20 cellular contexts compared by ENCODE assay signal in the genomic region with DNA sequence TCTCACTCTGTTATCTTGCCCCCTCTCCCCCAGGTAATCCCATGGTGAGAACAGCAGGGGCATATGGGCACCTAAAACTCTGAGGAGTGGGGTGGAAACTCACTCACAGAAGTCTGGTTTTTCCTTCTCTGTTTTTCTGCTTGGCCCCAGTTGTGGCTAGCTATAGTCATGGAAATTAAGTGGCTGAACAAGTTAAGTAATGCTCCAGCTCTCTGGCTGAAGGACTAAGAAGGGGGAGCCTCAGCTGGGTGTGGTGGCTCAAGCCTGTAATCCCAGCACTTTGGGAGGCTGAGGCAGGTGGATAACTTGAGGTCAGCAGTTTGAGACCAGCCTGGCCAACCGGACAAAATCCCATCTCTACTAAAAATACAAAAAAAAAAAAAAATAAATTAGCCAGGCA.
DNase-seq lines count a peak whose midpoint lies in the region; ATAC-seq, FAIRE-seq and TF ChIP-seq lines count a peak whose summit lies in the region.
"Had no signal": no experiment of that assay in that cellular context is flagged by ENCODE, and none has a peak within 500 bp of the region (broad histone marks: within the 10 kb centered on the region; RNA-seq: fewer than 3 reads in every experiment).

No MANE protein-coding gene starts in this region.

- no peak for TF ChIP-seq POLR2A in H1 (IDR thresholded peaks at IDR 0.05; ENCODE audit: control extremely low read depth in 1 of 2, low read depth in 2 of 2, low read length in 2 of 2)

- H2AFZ ChIP-seq in H1 (ENCODE audit: low read length): no peak overlapping the region

- H3K27ac ChIP-seq in HUES48 (ENCODE audit: low read depth, low read length) (peak overlapping the region; percentile 71), H1 (ENCODE audit: low read depth, low read length) (no peak overlapping the region), left lung (no peak overlapping the region)
- H3K27ac ChIP-seq: 22Rv1, C4-2B, KMS-11, SJCRH30 had no signal

- CTCF ChIA-PET in H1 (lab: Charles Lee; ENCODE audit: partially characterized antibody): interaction anchor here (0.9 kb wide), 2 partner anchors 74 to 155 kb away, joined by 3 to 4 read pairs; no protein-coding TSS in a partner anchor

- POLR2A ChIA-PET in H1 (lab: Charles Lee; ENCODE audit: partially characterized antibody): no interaction called here

- ATAC-seq in left lung: peak; percentile 75
- no peak for ATAC-seq in GM21381 (IDR thresholded peaks at IDR 0.05; ENCODE audit: unreplicated experiment)
- no peak for ATAC-seq in HG02588 (IDR thresholded peaks at IDR 0.05; ENCODE audit: unreplicated experiment)

- H3K27me3 Mint-ChIP-seq in activated CD4-positive, alpha-beta T cell treated with anti-CD3 and anti-CD28 coated beads, Interleukin-2, amount 10 ng/mL, durations not matched to agents 24 days and 14 days: peaks cover 30% of the 10 kb centered on the region

- no peaks in the 10 kb centered on the region; the same call in 1 of the 2 replicates for H3K79me1 ChIP-seq in H1 (ENCODE audit: low read depth, low read length)

- H2BK20ac ChIP-seq in H1 (ENCODE audit: low read length): no peak overlapping the region

- TF ChIP-seq CTCF in H1 (IDR thresholded peaks at IDR 0.05; ENCODE audit: control extremely low read depth in 1 of 3, insufficient read depth in 1 of 3, low read depth in 1 of 3, low read length in 3 of 3): no peak
- TF ChIP-seq CTCF in left lung (IDR thresholded peaks at IDR 0.05): no peak

- no peak overlapping the region for H2BK12ac ChIP-seq in H1 (ENCODE audit: low read depth, low read length)

- no peaks in the 10 kb centered on the region for H3K9me3 ChIP-seq in HUES48 (ENCODE audit: control insufficient read depth, insufficient read depth, low read length)
- H3K9me3 ChIP-seq in H1 (ENCODE audit: insufficient read depth in 2 of 2, low read depth in 1 of 2, low read length in 1 of 2): no peaks in the 10 kb centered on the region
- no peaks in the 10 kb centered on the region for H3K9me3 ChIP-seq in left lung
- H3K9me3 ChIP-seq: SJCRH30 had no signal

- H4K20me1 ChIP-seq in H1 (replicated peaks in 1 of 2; ENCODE audit: control insufficient read depth in 1 of 2, insufficient read depth in 2 of 2, low read length in 2 of 2): no peaks in the 10 kb centered on the region

- no peaks in the 10 kb centered on the region for H3K36me3 ChIP-seq in HUES48 (ENCODE audit: control insufficient read depth, insufficient read depth, low read length)
- no peaks in the 10 kb centered on the region for H3K36me3 ChIP-seq in H1 (ENCODE audit: control insufficient read depth in 2 of 4, insufficient read depth in 4 of 4, low read length in 3 of 4)
- no peaks in the 10 kb centered on the region for H3K36me3 ChIP-seq in left lung
- H3K36me3 ChIP-seq: SJCRH30 had no signal

- H3K27ac Mint-ChIP-seq in activated CD4-positive, alpha-beta T cell treated with anti-CD3 and anti-CD28 coated beads, Interleukin-2, amount 10 ng/mL, durations not matched to agents 24 days and 14 days: no peak overlapping the region

- H3K56ac ChIP-seq in H1 (replicated peaks; ENCODE audit: insufficient read length, low read depth, low read length): no peak overlapping the region

- H3K4me1 Mint-ChIP-seq in activated CD4-positive, alpha-beta T cell treated with anti-CD3 and anti-CD28 coated beads, Interleukin-2, amount 10 ng/mL, durations not matched to agents 24 days and 14 days: no peaks in the 10 kb centered on the region

- DNase-seq in activated CD4-positive, alpha-beta T cell treated with anti-CD3 and anti-CD28 coated beads, Interleukin-2, amount 10 ng/mL, durations not matched to agents 24 days and 14 days: peak; percentile 34
- DNase-seq in activated CD4-positive, alpha-beta T cell treated with anti-CD3 and anti-CD28 coated beads for 1 hour: no peak
- no peak for DNase-seq in H1 (ENCODE audit: low read depth in 1 of 2, low spot score in 2 of 2)
- DNase-seq in left lung: no peak
- DNase-seq in T-helper 1 cell: no peak
- DNase-seq: AML-193, H7, NCI-H1436, NCI-H1930, NCI-H226, NCI-H524, NCI-H82, RPMI8226, SJCRH30 had no signal

- no peak overlapping the region for H3K4ac ChIP-seq in H1 (replicated peaks; ENCODE audit: insufficient read length, low read depth, low read length)

- H3K4me2 ChIP-seq in H1 (ENCODE audit: insufficient read depth in 1 of 2, low read depth in 2 of 2, low read length in 2 of 2): peak overlapping the region; percentile 16 to 59; a peak in 3 of 4 replicates
- H3K4me2 ChIP-seq: KMS-11 had no signal

- no peak overlapping the region for H2AK5ac ChIP-seq in H1 (ENCODE audit: low read depth, low read length)

- no peak for TF ChIP-seq EP300 in H1 (IDR thresholded peaks at IDR 0.05; ENCODE audit: borderline replicate concordance in 1 of 2, low read depth in 2 of 2, low read length in 2 of 2)

- H3K14ac ChIP-seq in H1 (ENCODE audit: insufficient read length): no peak overlapping the region

- H3K4me1 ChIP-seq in HUES48 (ENCODE audit: control insufficient read depth, insufficient read depth, low read length) (peaks cover 26% of the 10 kb centered on the region), H1 (replicated peaks in 1 of 4; ENCODE audit: control insufficient read depth in 3 of 4, insufficient read depth in 4 of 4, low read length in 3 of 4) (peaks cover 4 to 16% (median 10%) of the 10 kb centered on the region in 4 experiments; a peak in 6 of 7 replicates), left lung (no peaks in the 10 kb centered on the region)
- H3K4me1 ChIP-seq: SJCRH30 had no signal

- peak overlapping the region; percentile 10 for H4K5ac ChIP-seq in H1 (ENCODE audit: insufficient read length, low read depth, low read length)

- H2BK15ac ChIP-seq in H1 (ENCODE audit: low read length): no peak overlapping the region

- H3K9me3 Mint-ChIP-seq in activated CD4-positive, alpha-beta T cell treated with anti-CD3 and anti-CD28 coated beads, Interleukin-2, amount 10 ng/mL, durations not matched to agents 24 days and 14 days: no peaks in the 10 kb centered on the region

- no peaks in the 10 kb centered on the region for H3K79me2 ChIP-seq in H1 (ENCODE audit: control insufficient read depth in 1 of 2, insufficient read depth in 2 of 2, low read length in 2 of 2)

- no peak overlapping the region for H3K4me3 Mint-ChIP-seq in activated CD4-positive, alpha-beta T cell treated with anti-CD3 and anti-CD28 coated beads, Interleukin-2, amount 10 ng/mL, durations not matched to agents 24 days and 14 days

- intact Hi-C loops in activated CD4-positive, alpha-beta T cell treated with anti-CD3 and anti-CD28 coated beads, Interleukin-2, amount 10 ng/mL, durations not matched to agents 24 days and 14 days (cut with micrococcal nuclease): no loop called here
- intact Hi-C loops in left lung (cut with DNase I): no loop called here

- H3K9ac ChIP-seq in HUES48 (ENCODE audit: low read depth, low read length): no peak overlapping the region
- no peak overlapping the region for H3K9ac ChIP-seq in H1 (replicated peaks in 1 of 4; ENCODE audit: extremely low read depth in 1 of 4, low read depth in 3 of 4, low read length in 3 of 4)
- H3K9ac ChIP-seq: KMS-11 had no signal

- H3K4me3 ChIP-seq in HUES48 (ENCODE audit: low read depth, low read length) (0 out of 2 replicates have a peak overlapping the region, but pooled peaks have one; percentile 2), H1 (ENCODE audit: extremely low read depth in 1 of 4, insufficient read depth in 2 of 4, low read depth in 3 of 4, low read length in 4 of 4) (peak overlapping the region in 2 of 4 experiments; percentile 11 to 31; a peak in 2 of 8 replicates), left lung (no peak overlapping the region)
- H3K4me3 ChIP-seq: SJCRH30 had no signal

- no peak for TF ChIP-seq RAD21 in H1 (IDR thresholded peaks at IDR 0.05 in 1 of 2, conservative IDR thresholded peaks at IDR 0.05 in 1 of 2; ENCODE audit: low read depth in 2 of 2, low read length in 2 of 2)

- no peaks in the 10 kb centered on the region for H3K36me3 Mint-ChIP-seq in activated CD4-positive, alpha-beta T cell treated with anti-CD3 and anti-CD28 coated beads, Interleukin-2, amount 10 ng/mL, durations not matched to agents 24 days and 14 days (ENCODE audit: low read depth)

- no peaks in the 10 kb centered on the region for H3K27me3 ChIP-seq in HUES48 (ENCODE audit: control insufficient read depth, insufficient read depth, low read length)
- no peaks in the 10 kb centered on the region for H3K27me3 ChIP-seq in H1 (replicated peaks in 1 of 4; ENCODE audit: control insufficient read depth in 3 of 4, extremely low read depth in 1 of 4, insufficient read depth in 3 of 4, low read length in 3 of 4)
- H3K27me3 ChIP-seq in left lung: peaks cover 0 to 4% of the 10 kb centered on the region in 2 donors
- H3K27me3 ChIP-seq: SJCRH30 had no signal

- no peak overlapping the region for H3K18ac ChIP-seq in H1 (ENCODE audit: extremely low read depth, low read length)

- WGBS in H1 (ENCODE audit: extremely low coverage in 1 of 2, insufficient coverage in 1 of 2, insufficient read length in 1 of 2, insufficient replicate concordance in 2 of 2, low coverage in 1 of 2, low lambda C conversion rate in 2 of 2, missing lambda C conversion rate in 1 of 2), 2 experiments: 71% methylated on average over 1 of the region's 1 CpG; no CpG with 5 or more reads in 1 of the 2 experiments

- peak overlapping the region; percentile 15 for H4K91ac ChIP-seq in H1 (replicated peaks; ENCODE audit: insufficient read length, low read length)

- no peak overlapping the region for H3K23ac ChIP-seq in H1 (ENCODE audit: insufficient read length)

- peak; percentile 24 for FAIRE-seq in H1 (lab: Jason Lieb, UNC)

- H4K8ac ChIP-seq in H1 (ENCODE audit: extremely low read depth, insufficient read depth, low read length): no peak overlapping the region

- H2BK5ac ChIP-seq in H1 (ENCODE audit: low read depth, low read length): no peak overlapping the region; the same call in 1 of the 2 replicates

- H2BK120ac ChIP-seq in H1 (replicated peaks; ENCODE audit: low read depth, low read length): no peak overlapping the region

- H3K23me2 ChIP-seq in H1 (ENCODE audit: low read depth, low read length): no peaks in the 10 kb centered on the region

TF ChIP-seq in H1, 55 proteins besides CTCF, POLR2A, EP300 and RAD21:
- TF ChIP-seq FOSL1 (IDR thresholded peaks at IDR 0.05; ENCODE audit: insufficient read depth, low read depth, low read length): no peak
TF ChIP-seq in H1: peak in this region for 0.
